ENCODE assay signal across 1 cellular context in genomic region chr3:175726228-175726627, GRCh38.
TF ChIP-seq lines count a peak whose summit lies in the region.

No MANE protein-coding gene starts in this region.

TF ChIP-seq in GM23338, 12 proteins besides CTCF, POLR2A, EP300 and RAD21 (continued from another document):
- TF ChIP-seq ZNF462 (CRISPR knock-in tag; IDR thresholded peaks at IDR 0.05) (no peak), CREB1 (CRISPR knock-in tag; IDR thresholded peaks at IDR 0.05; ENCODE audit: low read depth) (no peak), EZH2 (IDR thresholded peaks at IDR 0.05; ENCODE audit: low read depth, unreplicated experiment) (no peak), POLR2AphosphoS5 (IDR thresholded peaks at IDR 0.05; ENCODE audit: low read depth) (no peak)
